In the genomic region with DNA sequence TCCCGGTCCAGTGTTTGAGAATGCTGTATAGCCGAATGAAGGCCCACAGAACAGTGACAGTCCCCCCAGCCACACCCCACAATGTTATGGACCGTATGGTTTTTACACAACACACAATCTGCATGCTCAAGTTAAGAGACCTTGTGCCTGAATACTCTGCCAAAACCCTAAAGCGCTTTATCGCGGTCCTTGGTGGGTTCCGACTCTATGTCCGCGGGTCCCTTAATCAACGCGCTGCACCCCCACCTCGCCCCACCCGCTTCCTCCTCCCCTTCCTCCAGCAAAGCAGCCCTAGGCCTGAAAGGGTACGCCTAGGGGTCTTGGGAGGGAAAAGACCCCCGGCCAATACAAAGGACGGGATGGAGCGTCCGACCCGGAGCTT, we compare ENCODE assay signal across 1 cellular context.
TF ChIP-seq lines count a peak whose summit lies in the region.

No MANE protein-coding gene starts in this region.

TF ChIP-seq in HEK293T, 16 proteins besides CTCF, POLR2A, EP300 and RAD21 (continued from another document):
- TF ChIP-seq CTBP1 (IDR thresholded peaks at IDR 0.05; ENCODE audit: borderline replicate concordance), result no peak
- TF ChIP-seq SUZ12 (IDR thresholded peaks at IDR 0.05), result no peak
TF ChIP-seq in HEK293T: peak in this region for 0.
